Comparison of ENCODE assay signal across 31 cellular contexts in genomic region chr12:96077081-96077480, GRCh38.
"Had no signal": no experiment of that assay in that cellular context is flagged by ENCODE, and none has a peak within 500 bp of the region (broad histone marks: within the 10 kb centered on the region; RNA-seq: fewer than 3 reads in every experiment).

No MANE protein-coding gene starts in this region.

- DNase-seq: activated CD4-positive, alpha-beta T cell treated with anti-CD3 and anti-CD28 coated beads, Interleukin-2, amount 10 ng/mL, durations not matched to agents 24 days and 14 days; activated CD4-positive, alpha-beta T cell treated with anti-CD3 and anti-CD28 coated beads, Interleukin-2, amount 50 U/mL, for 4 hours; activated CD4-positive, CD25-positive, alpha-beta regulatory T cell; activated CD8-positive, alpha-beta T cell treated with anti-CD3 and anti-CD28 coated beads for 36 hours; activated effector memory CD4-positive, alpha-beta T cell treated with anti-CD3 and anti-CD28 coated beads, Interleukin-2, amount 50 U/mL, for 16 hours; activated naive CD4-positive, alpha-beta T cell; activated naive CD4-positive, alpha-beta T cell treated with anti-CD3 and anti-CD28 coated beads, Interleukin-2, amount 50 U/mL, for 16 hours; activated naive CD8-positive, alpha-beta T cell treated with anti-CD3 and anti-CD28 coated beads for 36 hours; activated T-cell treated with anti-CD3 and anti-CD28 coated beads, Interleukin-2, amount 50 U/mL, for 1 hour; activated T-cell treated with anti-CD3 and anti-CD28 coated beads, Interleukin-2, amount 50 U/mL, for 72 hours; amniotic stem cell; aorta; brain microvascular endothelial cell; central memory CD4-positive, alpha-beta T cell; NCI-H1105; NCI-H1436 treated with DMSO at 0.1 percent for 48 hours; NCI-H187 treated with DMSO at 0.1 percent for 48 hours; NCI-H345; NCI-H524 treated with DMSO at 0.1 percent for 48 hours; NCI-H82; NK-92 treated with Interleukin-12 subunit alpha and Interleukin-12 subunit beta, amount 100 ng/mL, for 24 hours; PC-9; Right ventricle myocardium superior; SW 1271; T-helper 1 cell; T-helper 2 cell; T-helper 9 cell had no signal

- H3K27ac ChIP-seq: brain microvascular endothelial cell, PC-9, RWPE1, VCaP had no signal

- H3K36me3 ChIP-seq: brain microvascular endothelial cell had no signal

- H3K4me3 ChIP-seq: K562, PC-9 had no signal

- H3K4me2 ChIP-seq: PC-9 had no signal

- H3K27me3 Mint-ChIP-seq: activated T-helper 17 cell treated with anti-CD3 and anti-CD28 coated beads, Interleukin-2, amount 50 U/mL, for 72 hours had no signal

- H2AFZ ChIP-seq: PC-9 had no signal

- H3K9me3 Mint-ChIP-seq: activated CD4-positive, alpha-beta T cell treated with anti-CD3 and anti-CD28 coated beads, Interleukin-2, amount 10 ng/mL, durations not matched to agents 24 days and 14 days; activated CD8-positive, alpha-beta T cell treated with anti-CD3 and anti-CD28 coated beads for 36 hours; activated naive CD8-positive, alpha-beta T cell treated with anti-CD3 and anti-CD28 coated beads for 36 hours; activated T-cell treated with anti-CD3 and anti-CD28 coated beads, Interleukin-2, amount 50 U/mL, for 72 hours; activated T-helper 17 cell treated with anti-CD3 and anti-CD28 coated beads, Interleukin-2, amount 50 U/mL, for 72 hours had no signal

- H3K4me3 Mint-ChIP-seq: activated CD4-positive, alpha-beta T cell treated with anti-CD3 and anti-CD28 coated beads, Interleukin-2, amount 10 ng/mL, durations not matched to agents 24 days and 14 days; activated CD8-positive, alpha-beta T cell treated with anti-CD3 and anti-CD28 coated beads for 36 hours; activated naive CD8-positive, alpha-beta T cell treated with anti-CD3 and anti-CD28 coated beads for 36 hours; activated T-cell treated with anti-CD3 and anti-CD28 coated beads, Interleukin-2, amount 50 U/mL, for 72 hours; activated T-helper 17 cell treated with anti-CD3 and anti-CD28 coated beads, Interleukin-2, amount 50 U/mL, for 72 hours had no signal

- ATAC-seq: activated CD8-positive, alpha-beta T cell treated with anti-CD3 and anti-CD28 coated beads for 36 hours; activated T-cell treated with anti-CD3 and anti-CD28 coated beads, Interleukin-2, amount 50 U/mL, for 72 hours; activated T-helper 17 cell treated with anti-CD3 and anti-CD28 coated beads, Interleukin-2, amount 50 U/mL, for 72 hours; K562 had no signal

- H3K36me3 Mint-ChIP-seq: activated naive CD8-positive, alpha-beta T cell treated with anti-CD3 and anti-CD28 coated beads for 36 hours had no signal

- H3K27ac Mint-ChIP-seq: activated CD4-positive, alpha-beta T cell treated with anti-CD3 and anti-CD28 coated beads, Interleukin-2, amount 10 ng/mL, durations not matched to agents 24 days and 14 days; activated CD8-positive, alpha-beta T cell treated with anti-CD3 and anti-CD28 coated beads for 36 hours; activated naive CD8-positive, alpha-beta T cell treated with anti-CD3 and anti-CD28 coated beads for 36 hours; activated T-cell treated with anti-CD3 and anti-CD28 coated beads, Interleukin-2, amount 50 U/mL, for 72 hours; activated T-helper 17 cell treated with anti-CD3 and anti-CD28 coated beads, Interleukin-2, amount 50 U/mL, for 72 hours had no signal

- H3K27me3 ChIP-seq: brain microvascular endothelial cell had no signal
